20 cellular contexts compared by ENCODE assay signal in the genomic region with DNA sequence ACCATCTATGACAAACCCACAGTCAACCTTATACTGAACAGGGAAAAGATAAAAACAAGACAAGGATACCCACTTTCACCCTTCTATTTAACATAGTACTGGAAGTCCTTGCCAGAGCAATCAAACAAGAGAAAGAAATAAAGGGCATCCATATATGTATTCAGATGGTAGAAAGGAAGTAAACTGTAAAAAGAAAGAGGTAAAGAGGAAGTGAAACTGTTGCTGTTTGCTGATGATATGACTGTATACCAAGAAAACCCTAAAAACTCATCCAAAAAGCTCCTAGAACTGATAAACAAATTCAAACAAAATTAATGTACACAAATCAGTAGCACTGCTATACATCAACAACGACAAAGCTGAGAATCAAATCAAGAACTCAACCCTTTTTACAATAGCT.
DNase-seq lines count a peak whose midpoint lies in the region; ATAC-seq and TF ChIP-seq lines count a peak whose summit lies in the region.
"Had no signal": no experiment of that assay in that cellular context is flagged by ENCODE, and none has a peak within 500 bp of the region (broad histone marks: within the 10 kb centered on the region; RNA-seq: fewer than 3 reads in every experiment).

No MANE protein-coding gene starts in this region.

- in situ Hi-C loops in KBM-7 (cut with MboI; ENCODE audit: low pct_unique_long_range_greater_than_20kb, low sequenced_read_pairs), result no loop called here

- H3K9me3 ChIP-seq in tibial artery, result no peaks in the 10 kb centered on the region
- H3K9me3 ChIP-seq: body of pancreas, esophagus squamous epithelium, tibial nerve had no signal

- H3K27ac ChIP-seq in tibial artery, result no peak overlapping the region
- H3K27ac ChIP-seq: body of pancreas, esophagus squamous epithelium, KMS-11, tibial nerve had no signal

- no peak for TF ChIP-seq CTCF in tibial artery (IDR thresholded peaks at IDR 0.05)

- H3K4me1 ChIP-seq in tibial artery, result no peaks in the 10 kb centered on the region
- H3K4me1 ChIP-seq: body of pancreas, Caco-2, esophagus squamous epithelium, tibial nerve had no signal

- no peaks in the 10 kb centered on the region for H3K36me3 ChIP-seq in tibial artery
- H3K36me3 ChIP-seq: esophagus squamous epithelium, tibial nerve had no signal

- H3K4me3 ChIP-seq in tibial artery, result no peak overlapping the region
- H3K4me3 ChIP-seq: body of pancreas, esophagus squamous epithelium, tibial nerve had no signal

- ATAC-seq in GM18873 (IDR thresholded peaks at IDR 0.05; ENCODE audit: low FRiP score, unreplicated experiment) (peak; percentile 55), HG02885 (IDR thresholded peaks at IDR 0.05; ENCODE audit: poor library complexity, unreplicated experiment) (peak; percentile 81), Right ventricle myocardium inferior (no peak)
- ATAC-seq: activated T-helper 17 cell treated with anti-CD3 and anti-CD28 coated beads, Interleukin-2, amount 50 U/mL, for 72 hours; body of pancreas; effector memory CD8-positive, alpha-beta T cell; left cardiac atrium had no signal

- intact Hi-C loops in tibial artery (cut with DNase I; ENCODE audit: low total_unique reads) (no loop called here), Right ventricle myocardium inferior (cut with DNase I) (no loop called here)

- H3K27me3 ChIP-seq in tibial artery, result no peaks in the 10 kb centered on the region
- H3K27me3 ChIP-seq: body of pancreas, esophagus squamous epithelium, tibial nerve had no signal

- peak; percentile 3 for DNase-seq in KBM-7
- peak; percentile 2 for DNase-seq in RPMI8226
- DNase-seq in tibial artery, result no peak
- DNase-seq in Right ventricle myocardium inferior (ENCODE audit: missing footprints), result no peak
- DNase-seq in activated naive CD4-positive, alpha-beta T cell treated with Interleukin-2 at 50 U/mL for 16 hours, result no peak
- no peak for DNase-seq in A172 (ENCODE audit: low spot score)
- DNase-seq: activated CD4-positive, alpha-beta T cell treated with anti-CD3 and anti-CD28 coated beads, Interleukin-2, amount 10 ng/mL, durations not matched to agents 24 days and 14 days; body of pancreas; Caco-2; effector memory CD8-positive, alpha-beta T cell; esophagus squamous epithelium; HFFc6; left cardiac atrium; stimulated activated CD4-positive, alpha-beta T cell treated with anti-CD3 and anti-CD28 coated beads, Interleukin-2, amount 100 ng/mL, for 24 hours; stimulated activated naive CD4-positive, alpha-beta T cell treated with Interleukin-2 at 50 U/mL for 16 hours had no signal

Comparison
In these comparisons a context has a peak if more than half of its experiments do, and no peak if none do; other contexts are left out.
1. DNase-seq: peak in KBM-7 (single experiment) and RPMI8226 (single experiment); none in tibial artery (0 of 2), Right ventricle myocardium inferior (single experiment), activated naive CD4-positive, alpha-beta T cell treated with Interleukin-2 at 50 U/mL for 16 hours (single experiment) and A172 (single experiment).